Comparison of ENCODE assay signal across 1 cellular context in the genomic region with DNA sequence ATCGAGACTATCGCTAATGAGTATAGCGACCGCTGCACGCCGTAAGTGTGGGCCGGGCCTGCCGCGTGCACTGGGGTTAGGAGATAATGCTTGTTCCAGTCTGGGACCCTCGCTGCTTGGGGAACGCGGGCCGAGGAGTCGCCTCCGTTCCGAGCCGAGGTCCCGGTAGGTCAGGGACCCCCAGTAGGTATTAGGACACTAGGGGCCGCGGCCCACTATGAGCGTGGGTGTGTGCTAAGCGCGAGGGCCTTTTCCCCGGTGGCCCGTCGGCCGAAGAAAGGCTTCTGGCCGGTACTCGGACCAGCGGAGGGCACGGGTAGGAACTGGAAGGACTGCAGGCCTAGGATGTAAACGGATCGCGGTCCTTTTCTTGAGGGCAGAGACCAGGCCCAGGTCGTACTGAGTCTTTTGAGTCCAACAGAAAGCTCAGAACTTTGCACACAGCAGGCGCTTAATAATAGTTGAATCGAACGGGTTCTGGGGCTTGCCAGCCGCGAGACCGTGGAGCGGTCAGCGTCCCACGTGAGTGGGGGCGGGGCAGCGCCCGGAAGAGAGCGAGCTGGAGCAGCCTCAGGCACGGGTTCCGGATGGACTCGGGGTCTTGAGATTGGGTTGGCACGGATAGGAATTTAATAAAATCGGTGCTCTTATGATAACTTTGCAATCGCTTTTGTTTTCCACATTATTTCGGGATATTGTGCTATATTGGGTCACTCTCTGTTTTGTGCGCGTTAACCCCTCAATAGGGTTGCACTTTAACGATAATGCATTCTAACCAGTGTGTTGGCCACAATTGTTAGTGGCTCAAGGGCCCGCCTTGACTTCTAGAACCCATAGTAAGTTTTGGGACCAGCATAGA.
TF ChIP-seq lines count a peak whose summit lies in the region.

No MANE protein-coding gene starts in this region.

TF ChIP-seq in K562, 482 proteins besides CTCF, POLR2A, EP300 and RAD21 (continued from another document and continues in another):
- TF ChIP-seq, protein P1, sequence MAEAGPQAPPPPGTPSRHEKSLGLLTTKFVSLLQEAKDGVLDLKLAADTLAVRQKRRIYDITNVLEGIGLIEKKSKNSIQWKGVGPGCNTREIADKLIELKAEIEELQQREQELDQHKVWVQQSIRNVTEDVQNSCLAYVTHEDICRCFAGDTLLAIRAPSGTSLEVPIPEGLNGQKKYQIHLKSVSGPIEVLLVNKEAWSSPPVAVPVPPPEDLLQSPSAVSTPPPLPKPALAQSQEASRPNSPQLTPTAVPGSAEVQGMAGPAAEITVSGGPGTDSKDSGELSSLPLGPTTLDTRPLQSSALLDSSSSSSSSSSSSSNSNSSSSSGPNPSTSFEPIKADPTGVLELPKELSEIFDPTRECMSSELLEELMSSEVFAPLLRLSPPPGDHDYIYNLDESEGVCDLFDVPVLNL (CRISPR knock-in tag; IDR thresholded peaks at IDR 0.05; ENCODE audit: low read depth): peak; percentile 56; the same call in 1 of the 2 replicates
- TF ChIP-seq NRF1 (conservative IDR thresholded peaks at IDR 0.05 in 1 of 2, IDR thresholded peaks at IDR 0.05 in 1 of 2): peak; percentile 32 to 37
- TF ChIP-seq MEF2D (tag; conservative IDR thresholded peaks at IDR 0.05; ENCODE audit: low read depth): no peak
- TF ChIP-seq KDM2B (CRISPR knock-in tag; IDR thresholded peaks at IDR 0.05): no peak
- 0 out of 2 replicates have a peak, but pooled peaks have one; percentile 66 for TF ChIP-seq ZNF232 (CRISPR knock-in tag; IDR thresholded peaks at IDR 0.05)
- peak; percentile 8; the same call in 1 of the 2 replicates for TF ChIP-seq JUN (IDR thresholded peaks at IDR 0.05; ENCODE audit: borderline replicate concordance, low read depth, low read length)
- TF ChIP-seq JUN (CRISPR knock-in tag; IDR thresholded peaks at IDR 0.05; ENCODE audit: borderline replicate concordance): no peak; the same call in 1 of the 2 replicates
- TF ChIP-seq TSC22D4 (tag; IDR thresholded peaks at IDR 0.05): no peak
- no peak for TF ChIP-seq SIX5 (IDR thresholded peaks at IDR 0.05; ENCODE audit: borderline replicate concordance in 1 of 2, insufficient read depth in 1 of 2, low read depth in 1 of 2, low read length in 2 of 2)
- no peak for TF ChIP-seq FOXK2 (conservative IDR thresholded peaks at IDR 0.05 in 1 of 2, IDR thresholded peaks at IDR 0.05 in 1 of 2; ENCODE audit: low read depth in 2 of 2)
- TF ChIP-seq MTA1 (IDR thresholded peaks at IDR 0.05; ENCODE audit: borderline replicate concordance): no peak
- TF ChIP-seq, protein P2, sequence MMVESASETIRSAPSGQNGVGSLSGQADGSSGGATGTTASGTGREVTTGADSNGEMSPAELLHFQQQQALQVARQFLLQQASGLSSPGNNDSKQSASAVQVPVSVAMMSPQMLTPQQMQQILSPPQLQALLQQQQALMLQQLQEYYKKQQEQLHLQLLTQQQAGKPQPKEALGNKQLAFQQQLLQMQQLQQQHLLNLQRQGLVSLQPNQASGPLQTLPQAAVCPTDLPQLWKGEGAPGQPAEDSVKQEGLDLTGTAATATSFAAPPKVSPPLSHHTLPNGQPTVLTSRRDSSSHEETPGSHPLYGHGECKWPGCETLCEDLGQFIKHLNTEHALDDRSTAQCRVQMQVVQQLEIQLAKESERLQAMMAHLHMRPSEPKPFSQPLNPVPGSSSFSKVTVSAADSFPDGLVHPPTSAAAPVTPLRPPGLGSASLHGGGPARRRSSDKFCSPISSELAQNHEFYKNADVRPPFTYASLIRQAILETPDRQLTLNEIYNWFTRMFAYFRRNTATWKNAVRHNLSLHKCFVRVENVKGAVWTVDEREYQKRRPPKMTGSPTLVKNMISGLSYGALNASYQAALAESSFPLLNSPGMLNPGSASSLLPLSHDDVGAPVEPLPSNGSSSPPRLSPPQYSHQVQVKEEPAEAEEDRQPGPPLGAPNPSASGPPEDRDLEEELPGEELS (CRISPR knock-in tag; IDR thresholded peaks at IDR 0.05; ENCODE audit: borderline replicate concordance): 0 out of 2 replicates have a peak, but pooled peaks have one; percentile 44
- TF ChIP-seq HLTF (IDR thresholded peaks at IDR 0.05): no peak
- TF ChIP-seq CREBBP (IDR thresholded peaks at IDR 0.05; ENCODE audit: low read depth, low read length): no peak
- TF ChIP-seq BRD4 (IDR thresholded peaks at IDR 0.05): peak; percentile 29; the same call in 1 of the 2 replicates
- TF ChIP-seq BMI1 (IDR thresholded peaks at IDR 0.05; ENCODE audit: low read length): no peak
- TF ChIP-seq, protein P3, sequence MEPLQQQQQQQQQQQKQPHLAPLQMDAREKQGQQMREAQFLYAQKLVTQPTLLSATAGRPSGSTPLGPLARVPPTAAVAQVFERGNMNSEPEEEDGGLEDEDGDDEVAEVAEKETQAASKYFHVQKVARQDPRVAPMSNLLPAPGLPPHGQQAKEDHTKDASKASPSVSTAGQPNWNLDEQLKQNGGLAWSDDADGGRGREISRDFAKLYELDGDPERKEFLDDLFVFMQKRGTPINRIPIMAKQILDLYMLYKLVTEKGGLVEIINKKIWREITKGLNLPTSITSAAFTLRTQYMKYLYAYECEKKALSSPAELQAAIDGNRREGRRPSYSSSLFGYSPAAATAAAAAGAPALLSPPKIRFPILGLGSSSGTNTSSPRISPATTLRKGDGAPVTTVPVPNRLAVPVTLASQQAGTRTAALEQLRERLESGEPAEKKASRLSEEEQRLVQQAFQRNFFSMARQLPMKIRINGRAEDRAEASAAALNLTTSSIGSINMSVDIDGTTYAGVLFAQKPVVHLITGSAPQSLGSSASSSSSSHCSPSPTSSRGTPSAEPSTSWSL (CRISPR knock-in tag; IDR thresholded peaks at IDR 0.05; ENCODE audit: borderline replicate concordance): no peak
- TF ChIP-seq HDAC1 (IDR thresholded peaks at IDR 0.05): peak in 1 of 2 experiments; percentile 80; a peak in 2 of 4 replicates
- TF ChIP-seq, protein P4, sequence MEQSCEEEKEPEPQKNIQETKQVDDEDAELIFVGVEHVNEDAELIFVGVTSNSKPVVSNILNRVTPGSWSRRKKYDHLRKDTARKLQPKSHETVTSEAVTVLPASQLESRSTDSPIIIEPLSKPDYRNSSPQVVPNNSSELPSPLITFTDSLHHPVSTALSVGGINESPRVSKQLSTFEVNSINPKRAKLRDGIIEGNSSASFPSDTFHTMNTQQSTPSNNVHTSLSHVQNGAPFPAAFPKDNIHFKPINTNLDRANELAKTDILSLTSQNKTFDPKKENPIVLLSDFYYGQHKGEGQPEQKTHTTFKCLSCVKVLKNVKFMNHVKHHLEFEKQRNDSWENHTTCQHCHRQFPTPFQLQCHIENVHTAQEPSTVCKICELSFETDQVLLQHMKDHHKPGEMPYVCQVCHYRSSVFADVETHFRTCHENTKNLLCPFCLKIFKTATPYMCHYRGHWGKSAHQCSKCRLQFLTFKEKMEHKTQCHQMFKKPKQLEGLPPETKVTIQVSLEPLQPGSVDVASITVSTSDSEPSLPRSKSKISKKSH (CRISPR knock-in tag; IDR thresholded peaks at IDR 0.05): no peak
- TF ChIP-seq, protein P5, sequence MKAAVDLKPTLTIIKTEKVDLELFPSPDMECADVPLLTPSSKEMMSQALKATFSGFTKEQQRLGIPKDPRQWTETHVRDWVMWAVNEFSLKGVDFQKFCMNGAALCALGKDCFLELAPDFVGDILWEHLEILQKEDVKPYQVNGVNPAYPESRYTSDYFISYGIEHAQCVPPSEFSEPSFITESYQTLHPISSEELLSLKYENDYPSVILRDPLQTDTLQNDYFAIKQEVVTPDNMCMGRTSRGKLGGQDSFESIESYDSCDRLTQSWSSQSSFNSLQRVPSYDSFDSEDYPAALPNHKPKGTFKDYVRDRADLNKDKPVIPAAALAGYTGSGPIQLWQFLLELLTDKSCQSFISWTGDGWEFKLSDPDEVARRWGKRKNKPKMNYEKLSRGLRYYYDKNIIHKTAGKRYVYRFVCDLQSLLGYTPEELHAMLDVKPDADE (conservative IDR thresholded peaks at IDR 0.05; ENCODE audit: control insufficient read depth, low read depth, low read length): peak; percentile 62; the same call in 1 of the 2 replicates
- TF ChIP-seq HDGF (IDR thresholded peaks at IDR 0.05): no peak
- peak; percentile 59 for TF ChIP-seq CHD2 (IDR thresholded peaks at IDR 0.05; ENCODE audit: low read depth, low read length)
- no peak for TF ChIP-seq ZKSCAN1 (IDR thresholded peaks at IDR 0.05; ENCODE audit: low read depth, low read length)
- TF ChIP-seq E2F3 (CRISPR knock-in tag; IDR thresholded peaks at IDR 0.05): no peak
- TF ChIP-seq ZKSCAN8 (CRISPR knock-in tag; IDR thresholded peaks at IDR 0.05): peak; percentile 99
- peak in 1 of 2 experiments; percentile 37; a peak in 1 of 4 replicates for TF ChIP-seq FOXA3 (CRISPR knock-in tag; conservative IDR thresholded peaks at IDR 0.05 in 1 of 2, IDR thresholded peaks at IDR 0.05 in 1 of 2)
- no peak for TF ChIP-seq TCF7 (IDR thresholded peaks at IDR 0.05; ENCODE audit: borderline replicate concordance)
- TF ChIP-seq POLR2H (tag; IDR thresholded peaks at IDR 0.05; ENCODE audit: low read depth): no peak
- TF ChIP-seq CBX1 (IDR thresholded peaks at IDR 0.05; ENCODE audit: low read depth): peak; percentile 68; the same call in 1 of the 2 replicates
- TF ChIP-seq MCM5 (IDR thresholded peaks at IDR 0.05; ENCODE audit: low read depth): no peak
- no peak for TF ChIP-seq ZEB2 (IDR thresholded peaks at IDR 0.05)
- 0 out of 2 replicates have a peak, but pooled peaks have one; percentile 0 for TF ChIP-seq ZNF263 (CRISPR knock-in tag; IDR thresholded peaks at IDR 0.05; ENCODE audit: borderline replicate concordance)
- no peak for TF ChIP-seq NCOA4 (IDR thresholded peaks at IDR 0.05; ENCODE audit: partially characterized antibody)
- peak; percentile 85 for TF ChIP-seq NR2C2 (CRISPR knock-in tag; IDR thresholded peaks at IDR 0.05)
- TF ChIP-seq NR2C2 (tag; IDR thresholded peaks at IDR 0.05): no peak
- TF ChIP-seq SIRT6 (IDR thresholded peaks at IDR 0.05; ENCODE audit: low read depth, low read length): no peak
- no peak for TF ChIP-seq SRF (CRISPR knock-in tag; IDR thresholded peaks at IDR 0.05)
- TF ChIP-seq GATAD2A (IDR thresholded peaks at IDR 0.05): no peak
- no peak for TF ChIP-seq ZBTB8A (IDR thresholded peaks at IDR 0.05; ENCODE audit: partially characterized antibody)
- no peak for TF ChIP-seq TCF3 (CRISPR knock-in tag; IDR thresholded peaks at IDR 0.05)
- no peak for TF ChIP-seq XRCC5 (IDR thresholded peaks at IDR 0.05; ENCODE audit: low read depth, low read length)
- peak; percentile 44; the same call in 1 of the 2 replicates for TF ChIP-seq ZBTB7A (IDR thresholded peaks at IDR 0.05; ENCODE audit: borderline replicate concordance, control insufficient read depth, low read depth, low read length)
- TF ChIP-seq, protein P6, sequence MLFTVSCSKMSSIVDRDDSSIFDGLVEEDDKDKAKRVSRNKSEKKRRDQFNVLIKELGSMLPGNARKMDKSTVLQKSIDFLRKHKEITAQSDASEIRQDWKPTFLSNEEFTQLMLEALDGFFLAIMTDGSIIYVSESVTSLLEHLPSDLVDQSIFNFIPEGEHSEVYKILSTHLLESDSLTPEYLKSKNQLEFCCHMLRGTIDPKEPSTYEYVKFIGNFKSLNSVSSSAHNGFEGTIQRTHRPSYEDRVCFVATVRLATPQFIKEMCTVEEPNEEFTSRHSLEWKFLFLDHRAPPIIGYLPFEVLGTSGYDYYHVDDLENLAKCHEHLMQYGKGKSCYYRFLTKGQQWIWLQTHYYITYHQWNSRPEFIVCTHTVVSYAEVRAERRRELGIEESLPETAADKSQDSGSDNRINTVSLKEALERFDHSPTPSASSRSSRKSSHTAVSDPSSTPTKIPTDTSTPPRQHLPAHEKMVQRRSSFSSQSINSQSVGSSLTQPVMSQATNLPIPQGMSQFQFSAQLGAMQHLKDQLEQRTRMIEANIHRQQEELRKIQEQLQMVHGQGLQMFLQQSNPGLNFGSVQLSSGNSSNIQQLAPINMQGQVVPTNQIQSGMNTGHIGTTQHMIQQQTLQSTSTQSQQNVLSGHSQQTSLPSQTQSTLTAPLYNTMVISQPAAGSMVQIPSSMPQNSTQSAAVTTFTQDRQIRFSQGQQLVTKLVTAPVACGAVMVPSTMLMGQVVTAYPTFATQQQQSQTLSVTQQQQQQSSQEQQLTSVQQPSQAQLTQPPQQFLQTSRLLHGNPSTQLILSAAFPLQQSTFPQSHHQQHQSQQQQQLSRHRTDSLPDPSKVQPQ (CRISPR knock-in tag; IDR thresholded peaks at IDR 0.05; ENCODE audit: borderline replicate concordance): no peak
- peak; percentile 38 for TF ChIP-seq EGR1 (conservative IDR thresholded peaks at IDR 0.05)
- TF ChIP-seq MAZ (CRISPR knock-in tag; conservative IDR thresholded peaks at IDR 0.05 in 1 of 2, IDR thresholded peaks at IDR 0.05 in 1 of 2): peak; percentile 14 to 33; a peak in 2 of 4 replicates
- TF ChIP-seq, protein P7, sequence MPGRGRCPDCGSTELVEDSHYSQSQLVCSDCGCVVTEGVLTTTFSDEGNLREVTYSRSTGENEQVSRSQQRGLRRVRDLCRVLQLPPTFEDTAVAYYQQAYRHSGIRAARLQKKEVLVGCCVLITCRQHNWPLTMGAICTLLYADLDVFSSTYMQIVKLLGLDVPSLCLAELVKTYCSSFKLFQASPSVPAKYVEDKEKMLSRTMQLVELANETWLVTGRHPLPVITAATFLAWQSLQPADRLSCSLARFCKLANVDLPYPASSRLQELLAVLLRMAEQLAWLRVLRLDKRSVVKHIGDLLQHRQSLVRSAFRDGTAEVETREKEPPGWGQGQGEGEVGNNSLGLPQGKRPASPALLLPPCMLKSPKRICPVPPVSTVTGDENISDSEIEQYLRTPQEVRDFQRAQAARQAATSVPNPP (IDR thresholded peaks at IDR 0.05; ENCODE audit: borderline replicate concordance, insufficient read depth, insufficient read length): no peak
- TF ChIP-seq, protein P8, sequence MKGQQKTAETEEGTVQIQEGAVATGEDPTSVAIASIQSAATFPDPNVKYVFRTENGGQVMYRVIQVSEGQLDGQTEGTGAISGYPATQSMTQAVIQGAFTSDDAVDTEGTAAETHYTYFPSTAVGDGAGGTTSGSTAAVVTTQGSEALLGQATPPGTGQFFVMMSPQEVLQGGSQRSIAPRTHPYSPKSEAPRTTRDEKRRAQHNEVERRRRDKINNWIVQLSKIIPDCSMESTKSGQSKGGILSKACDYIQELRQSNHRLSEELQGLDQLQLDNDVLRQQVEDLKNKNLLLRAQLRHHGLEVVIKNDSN (CRISPR knock-in tag; IDR thresholded peaks at IDR 0.05): peak; percentile 76
- peak; percentile 16; the same call in 1 of the 2 replicates for TF ChIP-seq ETV5 (CRISPR knock-in tag; IDR thresholded peaks at IDR 0.05; ENCODE audit: low read depth)
- no peak for TF ChIP-seq ZNF174 (CRISPR knock-in tag; IDR thresholded peaks at IDR 0.05)
- no peak for TF ChIP-seq MECOM (CRISPR knock-in tag; IDR thresholded peaks at IDR 0.05)
- TF ChIP-seq SRSF1 (IDR thresholded peaks at IDR 0.05; ENCODE audit: low read depth, low read length): no peak
- no peak for TF ChIP-seq XRCC3 (IDR thresholded peaks at IDR 0.05)
- TF ChIP-seq PCBP2 (IDR thresholded peaks at IDR 0.05; ENCODE audit: low read depth, low read length, poor library complexity, severe bottlenecking): no peak
- peak; percentile 50 for TF ChIP-seq TBP (optimal IDR thresholded peaks at IDR 0.05; ENCODE audit: low read depth, low read length)
